23 cellular contexts compared by ENCODE assay signal in genomic region chr18:79732721-79733025, GRCh38.
"Had no signal": no experiment of that assay in that cellular context is flagged by ENCODE, and none has a peak within 500 bp of the region (broad histone marks: within the 10 kb centered on the region; RNA-seq: fewer than 3 reads in every experiment).

No MANE protein-coding gene starts in this region.

- H3K9me3 ChIP-seq: pancreas, prostate gland, tibial artery, uterus had no signal

- DNase-seq: effector memory CD8-positive, alpha-beta T cell; esophagus squamous epithelium; heart right ventricle; hypothalamus; kidney glomerular epithelial cell; occipital lobe; retina; spleen; stimulated activated CD4-positive, alpha-beta T cell treated with anti-CD3 and anti-CD28 coated beads, Interleukin-15, amount 100 ng/mL, for 24 hours; stimulated activated CD4-positive, alpha-beta T cell treated with anti-CD3 and anti-CD28 coated beads, Interleukin-1b, Interleukin-23, amount 100 ng/mL, for 48 hours; stimulated activated CD4-positive, alpha-beta T cell treated with anti-CD3 and anti-CD28 coated beads, Interleukin-4, amount 100 ng/mL, for 24 hours; tibial artery; uterus had no signal

- H3K4me2 ChIP-seq: neural progenitor cell had no signal

- H3K4me3 ChIP-seq: esophagus squamous epithelium, heart right ventricle, neural progenitor cell, pancreas, prostate gland, spleen, tibial artery, upper lobe of left lung, uterus had no signal

- FAIRE-seq: colon, frontal cortex, islet of Langerhans, pancreas had no signal

- H3K27ac ChIP-seq: epithelial cell of prostate, esophagus squamous epithelium, neural progenitor cell, pancreas, prostate gland, spleen, tibial artery, upper lobe of left lung, uterus had no signal

- ATAC-seq: heart right ventricle; pancreas; sciatic nerve; stimulated activated memory B cell treated with anti-CD40 and anti-IgM and Interleukin-4, amounts not matched to agents 10 μg/mL and 1 μg/mL and 100 μg/mL, for 72 hours had no signal

- H3K4me1 ChIP-seq: esophagus squamous epithelium, heart right ventricle, neural progenitor cell, pancreas, prostate gland, spleen, tibial artery, upper lobe of left lung, uterus had no signal

- H3K9ac ChIP-seq: neural progenitor cell had no signal

- H3K36me3 ChIP-seq: uterus had no signal

- H2AFZ ChIP-seq: neural progenitor cell had no signal

- H3K27me3 ChIP-seq: esophagus squamous epithelium, heart right ventricle, neural progenitor cell, pancreas, spleen, tibial artery, upper lobe of left lung, uterus had no signal
